In genomic region chr5:98813755-98814154, GRCh38 we compare ENCODE assay signal across 28 cellular contexts. TPM values are rescaled to one million over a fixed set of nuclear protein-coding genes. Genes with fewer than 3 reads are reported as not detected.
DNase-seq lines count a peak whose midpoint lies in the region; ATAC-seq and TF ChIP-seq lines count a peak whose summit lies in the region.
"Had no signal": no experiment of that assay in that cellular context is flagged by ENCODE, and none has a peak within 500 bp of the region (broad histone marks: within the 10 kb centered on the region; RNA-seq: fewer than 3 reads in every experiment).

No MANE protein-coding gene starts in this region.

- no peaks in the 10 kb centered on the region for H3K27me3 Mint-ChIP-seq in endothelial cell (ENCODE audit: unreplicated experiment)
- H3K27me3 Mint-ChIP-seq: effector memory CD8-positive, alpha-beta T cell had no signal

- H3K4me1 Mint-ChIP-seq in endothelial cell (ENCODE audit: unreplicated experiment): no peaks in the 10 kb centered on the region
- H3K4me1 Mint-ChIP-seq: neural crest cell had no signal

- TF ChIP-seq CTCF in GM13977 (IDR thresholded peaks at IDR 0.05; ENCODE audit: extremely low read depth, insufficient read depth, missing control alignments) (no peak), endothelial cell (IDR thresholded peaks at IDR 0.05; ENCODE audit: unreplicated experiment) (no peak)

- peak; percentile 91 for ATAC-seq in HG02610 (IDR thresholded peaks at IDR 0.05; ENCODE audit: unreplicated experiment)
- ATAC-seq: activated CD8-positive, alpha-beta T cell treated with anti-CD3 and anti-CD28 coated beads for 36 hours; effector memory CD8-positive, alpha-beta T cell; Panc1; pancreas had no signal

- no peak overlapping the region for H3K27ac Mint-ChIP-seq in endothelial cell (ENCODE audit: unreplicated experiment)
- H3K27ac Mint-ChIP-seq: activated CD8-positive, alpha-beta T cell treated with anti-CD3 and anti-CD28 coated beads for 36 hours; effector memory CD8-positive, alpha-beta T cell had no signal

- peak; percentile 58 for DNase-seq in ELR (ENCODE audit: low read depth)
- peak; percentile 32 for DNase-seq in GM13977 (ENCODE audit: low spot score)
- peak; percentile 43 for DNase-seq in HT1080 (ENCODE audit: low read depth)
- DNase-seq in endothelial cell (ENCODE audit: low spot score): no peak
- DNase-seq in hepatic stellate cell (ENCODE audit: low spot score): no peak
- DNase-seq in SHP77 (lab: John Stamatoyannopoulos, UW): no peak
- DNase-seq in NCI-H510A (lab: John Stamatoyannopoulos, UW): no peak
- DNase-seq: activated CD4-positive, alpha-beta T cell treated with anti-CD3 and anti-CD28 coated beads for 1 hour; activated CD8-positive, alpha-beta memory T cell treated with anti-CD3 and anti-CD28 coated beads, Interleukin-2, amount 50 U/mL, for 48 hours; activated CD8-positive, alpha-beta T cell treated with anti-CD3 and anti-CD28 coated beads for 36 hours; activated effector memory CD4-positive, alpha-beta T cell treated with Interleukin-2 at 50 U/mL for 16 hours; central memory CD4-positive, alpha-beta T cell; DMS153; effector memory CD8-positive, alpha-beta T cell; glutamatergic neuron; HCEC 1CT; left ventricle myocardium inferior; mesendoderm; NCI-H1417 treated with DMSO at 0.1 percent for 48 hours; NCI-H2081 treated with DMSO at 0.1 percent for 48 hours; NCI-H2227 treated with DMSO at 0.1 percent for 48 hours; pancreas; retina; Right ventricle myocardium superior; stimulated activated naive CD4-positive, alpha-beta T cell had no signal

- H3K4me3 Mint-ChIP-seq in endothelial cell (ENCODE audit: unreplicated experiment): no peak overlapping the region
- H3K4me3 Mint-ChIP-seq: activated CD8-positive, alpha-beta T cell treated with anti-CD3 and anti-CD28 coated beads for 36 hours; effector memory CD8-positive, alpha-beta T cell; neural crest cell had no signal

- no peaks in the 10 kb centered on the region for H3K36me3 Mint-ChIP-seq in endothelial cell (ENCODE audit: low read depth, unreplicated experiment)

- in situ Hi-C loops in GM13977 (cut with MboI; ENCODE audit: low pct_unique_long_range_greater_than_20kb, low sequenced_read_pairs, unreplicated experiment): no loop called here

- no peaks in the 10 kb centered on the region for H3K9me3 Mint-ChIP-seq in endothelial cell (ENCODE audit: unreplicated experiment)
- H3K9me3 Mint-ChIP-seq: activated CD8-positive, alpha-beta T cell treated with anti-CD3 and anti-CD28 coated beads for 36 hours; effector memory CD8-positive, alpha-beta T cell had no signal

RNA-seq across cellular contexts. Expression of gene RGMB, which starts 40.3 kb away (rescaled TPM):
- 22.9 and 31.4 TPM in 2 replicates for total RNA-seq in HT1080 (2014; rRNA removed; shearing (Covaris generic))
- polyA plus RNA-seq in HT1080 (2015; cell fraction: cytosol; rRNA removed): 47.9 and 57.0 TPM in 2 replicates
- polyA plus RNA-seq in HT1080 (2015; cell fraction: nucleus; rRNA removed): 72.2 and 79.7 TPM in 2 replicates
- 24.5 TPM for total RNA-seq in endothelial cell (ENCODE audit: unreplicated experiment)

Comparison
In these comparisons a context has a peak if more than half of its experiments do, and no peak if none do; other contexts are left out.
1. DNase-seq: peak in ELR (single experiment), GM13977 (single experiment) and HT1080 (single experiment); none in endothelial cell (single experiment), hepatic stellate cell (single experiment), SHP77 (0 of 2) and NCI-H510A (single experiment).